ENCODE assay signal across 16 cellular contexts in the genomic region with DNA sequence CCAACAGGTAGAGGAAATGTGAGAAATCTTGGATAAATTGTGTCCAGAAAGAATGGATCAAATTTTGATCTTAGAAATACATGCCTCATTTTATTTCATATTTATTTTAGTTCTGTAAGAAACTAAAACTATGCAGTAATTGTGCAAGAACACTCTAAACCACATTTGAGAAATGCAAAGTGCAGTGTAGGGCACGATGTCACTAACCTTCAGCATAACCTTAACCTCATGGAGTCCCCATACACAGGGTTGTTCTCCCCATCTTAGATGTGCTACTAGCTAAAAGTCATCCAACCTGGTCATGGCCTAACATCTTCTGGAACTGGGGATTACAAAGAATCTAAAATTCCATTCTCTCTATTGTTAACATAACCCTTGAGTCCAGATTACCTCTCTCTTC. TPM values are rescaled to one million over a fixed set of nuclear protein-coding genes. Genes with fewer than 3 reads are reported as not detected.
DNase-seq lines count a peak whose midpoint lies in the region; ATAC-seq, FAIRE-seq and TF ChIP-seq lines count a peak whose summit lies in the region.
"Had no signal": no experiment of that assay in that cellular context is flagged by ENCODE, and none has a peak within 500 bp of the region (broad histone marks: within the 10 kb centered on the region; RNA-seq: fewer than 3 reads in every experiment).

No MANE protein-coding gene starts in this region.

- FAIRE-seq in GM19239 (lab: Jason Lieb, UNC), result no peak

- no peaks in the 10 kb centered on the region for H3K9me3 ChIP-seq in prostate gland
- H3K9me3 ChIP-seq: body of pancreas, Peyer's patch had no signal

- DNase-seq in amniotic epithelial cell (ENCODE audit: low read depth), result peak; percentile 35
- DNase-seq in iris pigment epithelial cell (ENCODE audit: low read depth), result peak; percentile 38
- no peak for DNase-seq in prostate gland (ENCODE audit: low spot score)
- DNase-seq in GM19239 (ENCODE audit: insufficient read length, low spot score), result no peak
- no peak for DNase-seq in stimulated activated CD4-positive, alpha-beta T cell treated with anti-CD3 and anti-CD28 coated beads, Interleukin-2, amount 100 ng/mL, for 24 hours
- DNase-seq: activated effector memory CD4-positive, alpha-beta T cell treated with Interleukin-2 at 50 U/mL for 16 hours; COR-L47; GDM1; NCI-H1930; NCI-H510A treated with DMSO at 0.1 percent for 48 hours; Peyer's patch had no signal

- TF ChIP-seq POLR2A in prostate gland (IDR thresholded peaks at IDR 0.05), result no peak

- ATAC-seq in GM18867 (IDR thresholded peaks at IDR 0.05; ENCODE audit: unreplicated experiment), result peak; percentile 79
- no peak for ATAC-seq in GM19351 (IDR thresholded peaks at IDR 0.05; ENCODE audit: unreplicated experiment)
- no peak for ATAC-seq in HG03097 (IDR thresholded peaks at IDR 0.05; ENCODE audit: low FRiP score, unreplicated experiment)
- ATAC-seq: body of pancreas had no signal

- TF ChIP-seq CTCF in prostate gland (IDR thresholded peaks at IDR 0.05), result no peak

- no peaks in the 10 kb centered on the region for H3K27me3 ChIP-seq in prostate gland (replicated peaks; ENCODE audit: insufficient read depth)
- H3K27me3 ChIP-seq: body of pancreas, Peyer's patch had no signal

- intact Hi-C loops in prostate gland (cut with DNase I), result no loop called here

- H3K4me3 ChIP-seq in prostate gland, result no peak overlapping the region
- H3K4me3 ChIP-seq: body of pancreas, Peyer's patch had no signal

- H3K27ac ChIP-seq in prostate gland, result peak overlapping the region; percentile 35 to 49
- H3K27ac ChIP-seq: body of pancreas, parathyroid adenoma had no signal

- 97% methylated on average over 1 of the region's 1 CpG for WGBS in prostate gland

- H3K36me3 ChIP-seq in prostate gland, result no peaks in the 10 kb centered on the region
- H3K36me3 ChIP-seq: Peyer's patch had no signal

- no peaks in the 10 kb centered on the region for H3K4me1 ChIP-seq in prostate gland (replicated peaks)
- H3K4me1 ChIP-seq: parathyroid adenoma had no signal

RNA-seq across cellular contexts. Expression of a gene that starts 48.4 kb away (rescaled TPM):
- 10 to 100 TPM; 12.8 to 20.5 TPM for total RNA-seq in prostate gland

Comparison
In these comparisons a context has a peak if more than half of its experiments do, and no peak if none do; other contexts are left out.
1. DNase-seq: peak in amniotic epithelial cell (single experiment) and iris pigment epithelial cell (single experiment); none in prostate gland (single experiment), GM19239 (single experiment) and stimulated activated CD4-positive, alpha-beta T cell treated with anti-CD3 and anti-CD28 coated beads, Interleukin-2, amount 100 ng/mL, for 24 hours (0 of 2).